Comparison of ENCODE assay signal across 25 cellular contexts in the genomic region with DNA sequence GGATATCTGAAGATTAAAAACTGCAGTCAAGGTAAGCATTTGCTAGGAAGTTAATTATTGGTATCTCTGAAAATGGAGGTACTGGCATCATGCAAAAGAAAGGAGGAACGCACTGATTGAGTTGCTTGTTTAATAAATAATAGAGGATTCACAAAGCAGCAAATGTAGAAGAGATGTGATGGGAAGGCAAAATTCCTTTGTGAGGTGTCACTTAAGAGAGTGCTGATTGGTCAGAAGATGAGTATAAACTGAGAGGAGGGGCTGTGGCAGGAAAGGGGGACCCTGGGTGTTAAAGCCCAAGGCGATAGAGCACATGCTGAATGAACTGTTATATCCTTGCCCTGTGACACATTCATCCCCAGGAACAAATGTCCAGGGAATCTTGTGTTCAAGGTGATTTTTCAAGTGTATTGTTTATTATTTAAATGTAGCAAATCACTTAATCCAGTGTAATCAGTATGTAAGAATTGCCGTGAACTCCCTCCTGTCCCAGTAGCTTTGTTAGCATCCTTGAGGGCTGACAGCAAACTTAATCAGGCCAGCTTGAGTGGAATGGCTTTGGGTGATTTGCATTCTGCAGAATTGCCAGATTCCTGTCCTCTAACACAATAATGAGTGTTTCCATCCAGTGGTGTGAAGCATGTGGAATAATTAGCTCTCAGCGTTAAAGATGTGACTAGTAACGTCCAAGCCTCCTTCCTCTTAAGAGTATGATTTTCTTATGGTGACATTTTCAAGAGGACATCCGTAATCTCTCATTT.
"Had no signal": no experiment of that assay in that cellular context is flagged by ENCODE, and none has a peak within 500 bp of the region (broad histone marks: within the 10 kb centered on the region; RNA-seq: fewer than 3 reads in every experiment).

No MANE protein-coding gene starts in this region.

- H3K36me3 ChIP-seq: adrenal gland, breast epithelium, sigmoid colon, thoracic aorta, upper lobe of left lung had no signal

- FAIRE-seq: astrocyte had no signal

- DNase-seq: activated CD4-positive, alpha-beta T cell treated with anti-CD3 and anti-CD28 coated beads, Interleukin-2, amount 50 U/mL, for 4 hours; activated CD8-positive, alpha-beta memory T cell treated with anti-CD3 and anti-CD28 coated beads, Interleukin-2, amount 50 U/mL, for 48 hours; activated naive CD4-positive, alpha-beta T cell; activated T-cell treated with anti-CD3 and anti-CD28 coated beads, Interleukin-2, amount 50 U/mL, for 4 hours; adrenal gland; cerebellar nuclear complex; cortex of kidney; left cardiac atrium; mesenchymal stem cell; naive thymus-derived CD4-positive, alpha-beta T cell; occipital lobe; posterior cingulate gyrus; sigmoid colon; stimulated activated CD4-positive, alpha-beta T cell treated with anti-CD3 and anti-CD28 coated beads, Interleukin-15, amount 100 ng/mL, for 24 hours; T1000; upper lobe of left lung had no signal

- H3K4me3 ChIP-seq: adrenal gland, breast epithelium, sigmoid colon, smooth muscle cell, thoracic aorta, upper lobe of left lung had no signal

- H3K4me1 ChIP-seq: breast epithelium, sigmoid colon, upper lobe of left lung had no signal

- H3K9me3 Mint-ChIP-seq: activated T-helper 2 cell treated with anti-CD3 and anti-CD28 coated beads, Interferon-gamma antibody, Interleukin-2, Interleukin-4, amounts not matched to agents 10 μg/mL and 5 μg/mL and 100 μg/mL, durations not matched to agents 14 hours and 24 hours and 36 hours had no signal

- H3K27me3 ChIP-seq: adrenal gland, breast epithelium, sigmoid colon, upper lobe of left lung had no signal

- H3K27ac Mint-ChIP-seq: activated naive CD8-positive, alpha-beta T cell; activated T-helper 2 cell treated with anti-CD3 and anti-CD28 coated beads, Interferon-gamma antibody, Interleukin-2, Interleukin-4, amounts not matched to agents 10 μg/mL and 5 μg/mL and 100 μg/mL, durations not matched to agents 14 hours and 24 hours and 36 hours; stimulated activated memory B cell treated with anti-CD40 and anti-IgM and Interleukin-4, amounts not matched to agents 10 μg/mL and 1 μg/mL and 100 μg/mL, for 72 hours had no signal

- H3K4me3 Mint-ChIP-seq: activated naive CD8-positive, alpha-beta T cell; activated T-cell treated with anti-CD3 and anti-CD28 coated beads, Interleukin-2, amount 50 U/mL, for 4 hours; naive thymus-derived CD4-positive, alpha-beta T cell; neural crest cell; stimulated activated memory B cell treated with anti-CD40 and anti-IgM and Interleukin-4, amounts not matched to agents 10 μg/mL and 1 μg/mL and 100 μg/mL, for 72 hours; WTC11 had no signal

- H3K27me3 Mint-ChIP-seq: activated naive CD8-positive, alpha-beta T cell; stimulated activated memory B cell treated with anti-CD40 and anti-IgM and Interleukin-4, amounts not matched to agents 10 μg/mL and 1 μg/mL and 100 μg/mL, for 72 hours had no signal

- H3K4me1 Mint-ChIP-seq: stimulated activated memory B cell treated with anti-CD40 and anti-IgM and Interleukin-4, amounts not matched to agents 10 μg/mL and 1 μg/mL and 100 μg/mL, for 72 hours had no signal

- H3K9me3 ChIP-seq: adrenal gland, sigmoid colon, thoracic aorta, upper lobe of left lung had no signal
